ENCODE assay signal across 8 cellular contexts in the genomic region with DNA sequence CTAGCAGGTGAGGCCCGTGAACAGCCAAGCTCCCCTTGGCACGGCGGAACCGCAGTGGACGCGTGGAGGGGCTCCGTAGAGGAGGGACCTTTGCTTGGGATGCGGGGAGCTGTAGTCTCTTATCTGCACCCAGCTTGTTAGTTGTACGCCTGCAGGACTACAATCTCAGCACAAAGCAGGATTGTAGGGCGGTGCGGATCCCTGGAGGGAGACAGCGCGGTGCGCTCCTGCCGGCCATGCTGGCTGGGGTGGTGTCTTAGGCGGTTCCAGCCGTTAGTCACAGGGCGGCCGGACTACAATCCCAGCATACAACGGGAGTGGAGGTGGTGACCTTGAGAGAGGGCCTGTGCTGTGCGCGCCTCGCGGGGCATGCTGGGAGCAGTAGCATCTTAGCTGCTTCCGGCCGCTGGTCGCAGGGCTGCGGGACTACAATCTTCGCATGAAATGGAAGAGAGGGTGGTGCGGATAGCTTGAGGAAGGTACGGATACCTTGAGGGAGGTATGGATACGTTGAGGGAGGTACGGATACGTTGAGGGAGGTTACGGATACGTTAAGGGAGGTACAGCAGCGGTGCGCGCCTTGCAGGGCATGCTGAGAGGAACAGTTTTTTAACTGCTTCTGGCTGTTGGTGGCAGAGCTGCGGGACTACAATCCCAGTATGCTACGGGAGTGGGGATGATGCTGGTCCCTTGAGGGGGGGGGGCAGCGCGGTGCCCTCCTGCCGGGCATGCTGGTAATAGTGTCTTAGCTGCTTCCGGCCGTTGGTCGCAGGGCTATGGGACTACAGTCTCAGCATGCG.
DNase-seq lines count a peak whose midpoint lies in the region; TF ChIP-seq lines count a peak whose summit lies in the region.

No MANE protein-coding gene starts in this region.

- no peak for TF ChIP-seq CTCF in foreskin fibroblast (IDR thresholded peaks at IDR 0.05; ENCODE audit: low read depth, low read length)
- no peak for TF ChIP-seq CTCF in neural crest cell (conservative IDR thresholded peaks at IDR 0.05)
- no peak for TF ChIP-seq CTCF in stomach (IDR thresholded peaks at IDR 0.05)

- H3K36me3 Mint-ChIP-seq in neural crest cell (ENCODE audit: low read depth) = peaks cover 7% of the 10 kb centered on the region

- DNase-seq in ELR (ENCODE audit: low read depth) (peak; percentile 94), H7 (peak; percentile 87), M059J (ENCODE audit: low read depth) (peak; percentile 95), SHP77 treated with DMSO at 0.1 percent for 48 hours (lab: John Stamatoyannopoulos, UW) (peak; percentile 86), activated gamma-delta T cell treated with Interleukin-2 at 50 U/mL for 16 hours (peak; percentile 88), foreskin fibroblast (peak; percentile 94 to 98), neural crest cell (ENCODE audit: low read depth, low spot score) (peak; percentile 77), stomach (peak; percentile 92)

- peaks cover 5 to 42% (median 33%) of the 10 kb centered on the region in 4 donors for H3K4me1 ChIP-seq in stomach

- H3K27me3 Mint-ChIP-seq in neural crest cell (ENCODE audit: low read depth) = no peaks in the 10 kb centered on the region

- peak overlapping the region; percentile 79 for H3K27ac Mint-ChIP-seq in neural crest cell (ENCODE audit: unreplicated experiment)

- H3K4me3 Mint-ChIP-seq in neural crest cell = peak overlapping the region; percentile 93

- peaks cover under 1% of the 10 kb centered on the region for H3K9me3 Mint-ChIP-seq in neural crest cell

- H3K4me3 ChIP-seq in H7 (ENCODE audit: insufficient read depth, low read depth, low read length) = peak overlapping the region; percentile 92
- peak overlapping the region; percentile 57 to 98 for H3K4me3 ChIP-seq in foreskin fibroblast (ENCODE audit: low read depth in 1 of 2, low read length in 2 of 2)
- H3K4me3 ChIP-seq in stomach = peak overlapping the region; percentile 61 to 83 (median 78)

- peak in 1 of 4 donors; percentile 53 for TF ChIP-seq POLR2A in stomach (IDR thresholded peaks at IDR 0.05)

- H3K27ac ChIP-seq in stomach = peak overlapping the region; percentile 86 to 91 (median 90)

- H3K27me3 ChIP-seq in H7 (ENCODE audit: control insufficient read depth, insufficient read depth, low read length) = no peaks in the 10 kb centered on the region
- H3K27me3 ChIP-seq in stomach = no peaks in the 10 kb centered on the region

- no peak for TF ChIP-seq EP300 in stomach (IDR thresholded peaks at IDR 0.05)

- 0 to 1% (median 0%) methylated on average over 33 to 48 of the region's 48 CpGs for WGBS in stomach, 5 donors

- peaks cover 20% of the 10 kb centered on the region for H3K4me1 Mint-ChIP-seq in neural crest cell

- no peaks in the 10 kb centered on the region for H3K36me3 ChIP-seq in H7 (replicated peaks; ENCODE audit: control insufficient read depth, insufficient read depth, low read length)
- H3K36me3 ChIP-seq in stomach = peaks cover 0 to 16% (median 10%) of the 10 kb centered on the region in 4 donors

- no peaks in the 10 kb centered on the region for H3K9me3 ChIP-seq in stomach

- intact Hi-C loops in stomach (cut with DNase I; ENCODE audit: low total_unique reads) = no loop called here

Comparison
In these comparisons a context has a peak if more than half of its experiments do, and no peak if none do; other contexts are left out.
1. Peak in every context shown above with its lines: DNase-seq, H3K4me3 ChIP-seq and H3K27ac ChIP-seq.